11 cellular contexts compared by ENCODE assay signal in the genomic region with DNA sequence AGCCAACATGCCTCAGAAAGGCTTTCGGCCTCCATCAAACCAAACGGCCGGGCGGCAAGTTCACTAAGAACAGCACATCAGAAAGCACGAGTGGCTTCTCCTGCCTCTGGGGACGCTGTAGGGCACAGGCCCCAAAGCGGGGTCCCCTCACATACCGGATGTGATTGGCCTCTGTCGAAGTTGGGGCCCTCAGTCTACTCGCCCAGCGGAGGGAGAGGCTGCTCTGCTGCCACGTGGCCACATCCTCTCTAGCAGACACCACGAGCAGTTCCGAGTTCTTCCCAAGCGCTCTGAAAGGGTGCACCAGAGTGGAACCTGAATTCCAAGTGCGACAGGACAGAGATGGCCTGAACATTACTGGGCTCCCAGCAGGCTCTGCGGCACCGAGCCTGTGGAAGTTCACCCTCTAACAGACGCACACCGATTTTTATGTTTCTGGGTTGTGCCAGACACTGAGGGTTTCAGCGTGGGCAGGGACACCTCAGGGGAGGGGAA. TPM values are rescaled to one million over a fixed set of nuclear protein-coding genes. Genes with fewer than 3 reads are reported as not detected.
A peak's percentile ranks its signal among the peaks of the same experiment; 100 is the strongest.
DNase-seq lines count a peak whose midpoint lies in the region; ATAC-seq and TF ChIP-seq lines count a peak whose summit lies in the region.
"Had no signal": no experiment of that assay in that cellular context is flagged by ENCODE, and none has a peak within 500 bp of the region (broad histone marks: within the 10 kb centered on the region; RNA-seq: fewer than 3 reads in every experiment).

No MANE protein-coding gene starts in this region.

- H3K36me3 ChIP-seq in lung (ENCODE audit: control insufficient read depth in 2 of 2, insufficient read depth in 2 of 2, low read length in 2 of 2) = peaks cover 14 to 72% of the 10 kb centered on the region in 2 donors

- H3K4me1 Mint-ChIP-seq in activated naive CD4-positive, alpha-beta T cell treated with anti-CD3 and anti-CD28 coated beads, Interleukin-2, amount 10 ng/mL, durations not matched to agents 7 days and 5 days = peaks cover 16% of the 10 kb centered on the region
- peaks cover 49% of the 10 kb centered on the region for H3K4me1 Mint-ChIP-seq in activated T-cell treated with anti-CD3 and anti-CD28 coated beads, Interleukin-2, amount 50 U/mL, for 72 hours (ENCODE audit: low read depth)
- H3K4me1 Mint-ChIP-seq in type B pancreatic cell (ENCODE audit: unreplicated experiment) = peaks cover 3% of the 10 kb centered on the region

- peaks cover 62% of the 10 kb centered on the region for H3K36me3 Mint-ChIP-seq in activated naive CD4-positive, alpha-beta T cell treated with anti-CD3 and anti-CD28 coated beads, Interleukin-2, amount 10 ng/mL, durations not matched to agents 7 days and 5 days
- H3K36me3 Mint-ChIP-seq in activated T-cell treated with anti-CD3 and anti-CD28 coated beads, Interleukin-2, amount 50 U/mL, for 72 hours (ENCODE audit: insufficient read depth in 2 of 2) = peaks cover 24 to 45% of the 10 kb centered on the region in 2 donors
- peaks cover under 1% of the 10 kb centered on the region for H3K36me3 Mint-ChIP-seq in type B pancreatic cell

- H3K4me1 ChIP-seq in lung (ENCODE audit: control insufficient read depth in 2 of 2, insufficient read depth in 2 of 2, low read length in 2 of 2) = peaks cover 0 to under 1% of the 10 kb centered on the region in 2 donors

- DNase-seq in activated naive CD4-positive, alpha-beta T cell treated with anti-CD3 and anti-CD28 coated beads, Interleukin-2, amount 10 ng/mL, durations not matched to agents 7 days and 5 days = no peak
- DNase-seq in activated naive CD4-positive, alpha-beta T cell treated with Interleukin-2 at 50 U/mL for 16 hours = no peak
- no peak for DNase-seq in activated T-cell treated with anti-CD3 and anti-CD28 coated beads, Interleukin-2, amount 50 U/mL, for 72 hours
- peak; percentile 27 for DNase-seq in lung (ENCODE audit: low spot score)
- DNase-seq in type B pancreatic cell (ENCODE audit: extremely low spot score, unreplicated experiment) = peak; percentile 61
- DNase-seq in NCI-H1105 treated with DMSO at 0.1 percent for 48 hours (lab: John Stamatoyannopoulos, UW) = no peak
- DNase-seq in NCI-H774 (lab: John Stamatoyannopoulos, UW) = no peak
- DNase-seq: brain microvascular endothelial cell, MG63, midbrain had no signal

- H3K27ac Mint-ChIP-seq in activated naive CD4-positive, alpha-beta T cell treated with anti-CD3 and anti-CD28 coated beads, Interleukin-2, amount 10 ng/mL, durations not matched to agents 7 days and 5 days = peak overlapping the region; percentile 52
- peak overlapping the region; percentile 74 for H3K27ac Mint-ChIP-seq in activated T-cell treated with anti-CD3 and anti-CD28 coated beads, Interleukin-2, amount 50 U/mL, for 72 hours
- H3K27ac Mint-ChIP-seq in type B pancreatic cell = peak overlapping the region; percentile 41

- peak in 1 of 2 donors; percentile 10 for ATAC-seq in activated T-cell treated with anti-CD3 and anti-CD28 coated beads, Interleukin-2, amount 50 U/mL, for 72 hours (replicated peaks in 1 of 2)
- ATAC-seq in lung (ENCODE audit: insufficient read depth, low FRiP score) (no peak), GM21528 (IDR thresholded peaks at IDR 0.05; ENCODE audit: low FRiP score, unreplicated experiment) (no peak)

- H3K4me3 Mint-ChIP-seq in activated naive CD4-positive, alpha-beta T cell treated with anti-CD3 and anti-CD28 coated beads, Interleukin-2, amount 10 ng/mL, durations not matched to agents 7 days and 5 days = no peak overlapping the region
- peak overlapping the region; percentile 27 to 33 for H3K4me3 Mint-ChIP-seq in activated T-cell treated with anti-CD3 and anti-CD28 coated beads, Interleukin-2, amount 50 U/mL, for 72 hours
- no peak overlapping the region for H3K4me3 Mint-ChIP-seq in type B pancreatic cell

- H3K27me3 ChIP-seq in lung (ENCODE audit: control insufficient read depth, insufficient read depth) = no peaks in the 10 kb centered on the region
- H3K27me3 ChIP-seq: brain microvascular endothelial cell, MG63 had no signal

- TF ChIP-seq CTCF in lung (IDR thresholded peaks at IDR 0.05; ENCODE audit: control extremely low read depth, extremely low read depth) (no peak), type B pancreatic cell (conservative IDR thresholded peaks at IDR 0.05) (no peak)

- no peak overlapping the region for H3K4me3 ChIP-seq in lung
- H3K4me3 ChIP-seq: MG63 had no signal

- no peaks in the 10 kb centered on the region for H3K9me3 ChIP-seq in lung (ENCODE audit: control insufficient read depth in 2 of 2, insufficient read depth in 1 of 2, low read length in 1 of 2)
- H3K9me3 ChIP-seq: MG63 had no signal

- no peak overlapping the region for H3K27ac ChIP-seq in lung (ENCODE audit: low read depth in 1 of 2, low read length in 1 of 2)
- H3K27ac ChIP-seq: brain microvascular endothelial cell had no signal

- CTCF ChIA-PET in activated naive CD4-positive, alpha-beta T cell treated with anti-CD3 and anti-CD28 coated beads, Interleukin-2, amount 10 ng/mL, durations not matched to agents 7 days and 5 days (lab: Charles Lee) = no interaction called here

- no peaks in the 10 kb centered on the region for H3K27me3 Mint-ChIP-seq in activated naive CD4-positive, alpha-beta T cell treated with anti-CD3 and anti-CD28 coated beads, Interleukin-2, amount 10 ng/mL, durations not matched to agents 7 days and 5 days
- H3K27me3 Mint-ChIP-seq in activated T-cell treated with anti-CD3 and anti-CD28 coated beads, Interleukin-2, amount 50 U/mL, for 72 hours (ENCODE audit: low read depth) = no peaks in the 10 kb centered on the region
- H3K27me3 Mint-ChIP-seq in type B pancreatic cell = no peaks in the 10 kb centered on the region

- H3K9me3 Mint-ChIP-seq in activated naive CD4-positive, alpha-beta T cell treated with anti-CD3 and anti-CD28 coated beads, Interleukin-2, amount 10 ng/mL, durations not matched to agents 7 days and 5 days = no peaks in the 10 kb centered on the region
- no peaks in the 10 kb centered on the region for H3K9me3 Mint-ChIP-seq in activated T-cell treated with anti-CD3 and anti-CD28 coated beads, Interleukin-2, amount 50 U/mL, for 72 hours
- H3K9me3 Mint-ChIP-seq in type B pancreatic cell = no peaks in the 10 kb centered on the region

- WGBS in lung, 2 donors = 89 to 93% methylated on average over 21 of the region's 21 CpGs

RNA-seq across cellular contexts. Expression of a gene that starts 21.1 kb away (rescaled TPM):
- total RNA-seq in activated T-cell treated with anti-CD3 and anti-CD28 coated beads, Interleukin-2, amount 50 U/mL, for 72 hours = 10 to 100 TPM; 72.0 to 75.8 TPM
- total RNA-seq in lung (10 to 100 TPM; 13.3 to 25.4 TPM), type B pancreatic cell (ENCODE audit: low replicate concordance) (32.4 and 33.8 TPM in 2 replicates)
- 10 to 100 TPM; 18.9 to 20.4 TPM for polyA plus RNA-seq in lung

RNA-seq across cellular contexts. Expression of a gene that starts 21.3 kb away (rescaled TPM):
- 1 to 10 TPM; 3.8 to 5.5 TPM for total RNA-seq in activated T-cell treated with anti-CD3 and anti-CD28 coated beads, Interleukin-2, amount 50 U/mL, for 72 hours
- total RNA-seq in lung = 1 to 10 TPM; 4.6 to 6.7 TPM
- 1 to 10 TPM; 1.8 to 1.9 TPM for polyA plus RNA-seq in lung
- 8.9 and 9.3 TPM in 2 replicates for total RNA-seq in type B pancreatic cell (ENCODE audit: low replicate concordance)

Comparison
In these comparisons a context has a peak if more than half of its experiments do, and no peak if none do; other contexts are left out.
1. DNase-seq: peak in lung (single experiment) and type B pancreatic cell (single experiment); none in activated naive CD4-positive, alpha-beta T cell treated with anti-CD3 and anti-CD28 coated beads, Interleukin-2, amount 10 ng/mL, durations not matched to agents 7 days and 5 days (single experiment), activated naive CD4-positive, alpha-beta T cell treated with Interleukin-2 at 50 U/mL for 16 hours (single experiment), activated T-cell treated with anti-CD3 and anti-CD28 coated beads, Interleukin-2, amount 50 U/mL, for 72 hours (0 of 2), NCI-H1105 treated with DMSO at 0.1 percent for 48 hours (single experiment) and NCI-H774 (single experiment).
2. H3K4me3 Mint-ChIP-seq: peak in activated T-cell treated with anti-CD3 and anti-CD28 coated beads, Interleukin-2, amount 50 U/mL, for 72 hours (2 of 2); none in activated naive CD4-positive, alpha-beta T cell treated with anti-CD3 and anti-CD28 coated beads, Interleukin-2, amount 10 ng/mL, durations not matched to agents 7 days and 5 days (single experiment) and type B pancreatic cell (single experiment).
3. Peak in every context shown above with its lines, with median percentiles within 50 percentile points of each other: H3K27ac Mint-ChIP-seq.